Comparison of ENCODE assay signal across 8 cellular contexts in genomic region chr11:76151561-76152085, GRCh38. TPM values are rescaled to one million over a fixed set of nuclear protein-coding genes. Genes with fewer than 3 reads are reported as not detected.
DNase-seq lines count a peak whose midpoint lies in the region; ATAC-seq and TF ChIP-seq lines count a peak whose summit lies in the region.

No MANE protein-coding gene starts in this region.

- H3K4me1 ChIP-seq in CD4-positive, CD25-positive, alpha-beta regulatory T cell (ENCODE audit: control insufficient read depth, insufficient read depth, low read length, poor library complexity, severe bottlenecking), result peaks cover 11% of the 10 kb centered on the region
- H3K4me1 ChIP-seq in GM23338 (ENCODE audit: insufficient read depth) (peaks cover 10% of the 10 kb centered on the region), mesendoderm (ENCODE audit: control insufficient read depth, low read depth, low read length) (peaks cover 12% of the 10 kb centered on the region)

- peak overlapping the region in 3 of 4 donors; percentile 12 to 82 (median 19) for H3K4me3 Mint-ChIP-seq in CD4-positive, CD25-positive, alpha-beta regulatory T cell
- H3K4me3 Mint-ChIP-seq in GM23338 (peak overlapping the region; percentile 67), T-cell (peak overlapping the region; percentile 1 to 79 (median 35))

- peaks cover 0 to 25% (median 11%) of the 10 kb centered on the region in 4 donors for H3K4me1 Mint-ChIP-seq in CD4-positive, CD25-positive, alpha-beta regulatory T cell
- H3K4me1 Mint-ChIP-seq in GM23338 (peaks cover 14% of the 10 kb centered on the region), T-cell (peaks cover 20 to 25% (median 24%) of the 10 kb centered on the region in 3 donors)

- H3K9me3 Mint-ChIP-seq in CD4-positive, CD25-positive, alpha-beta regulatory T cell, result peaks cover 0 to 1% (median 0%) of the 10 kb centered on the region in 7 donors
- H3K9me3 Mint-ChIP-seq in GM23338, result no peaks in the 10 kb centered on the region
- H3K9me3 Mint-ChIP-seq in T-cell, result no peaks in the 10 kb centered on the region

- H3K27ac ChIP-seq in CD4-positive, CD25-positive, alpha-beta regulatory T cell (ENCODE audit: insufficient read depth, low read length, poor library complexity, severe bottlenecking), result no peak overlapping the region
- H3K27ac ChIP-seq in GM23338 (ENCODE audit: low read depth), result no peak overlapping the region
- no peak overlapping the region for H3K27ac ChIP-seq in mesendoderm (ENCODE audit: low read depth, low read length)

- H4K5ac ChIP-seq in mesendoderm (ENCODE audit: low read length), result no peak overlapping the region

- no peaks in the 10 kb centered on the region for H3K79me1 ChIP-seq in mesendoderm (ENCODE audit: low read length)

- H3K18ac ChIP-seq in mesendoderm (ENCODE audit: low read length), result no peak overlapping the region

- H3K9me2 ChIP-seq in GM23338 (ENCODE audit: insufficient read depth), result no peaks in the 10 kb centered on the region

- no peaks in the 10 kb centered on the region for H3K36me3 ChIP-seq in CD4-positive, CD25-positive, alpha-beta regulatory T cell (ENCODE audit: control insufficient read depth, insufficient read depth, low read length)
- H3K36me3 ChIP-seq in GM23338 (ENCODE audit: insufficient read depth) (no peaks in the 10 kb centered on the region), mesendoderm (ENCODE audit: control insufficient read depth, insufficient read depth, low read length) (no peaks in the 10 kb centered on the region)

- no peak overlapping the region for H2BK5ac ChIP-seq in mesendoderm (ENCODE audit: low read length)

- H3K56ac ChIP-seq in mesendoderm (ENCODE audit: low read length), result peak overlapping the region; percentile 59

- no peaks in the 10 kb centered on the region for H3K9me3 ChIP-seq in CD4-positive, CD25-positive, alpha-beta regulatory T cell (ENCODE audit: control insufficient read depth in 2 of 2, low read length in 2 of 2)

- H3K9ac ChIP-seq in mesendoderm (ENCODE audit: low read length), result peak overlapping the region; percentile 25

- peak overlapping the region; percentile 18 for H3K4me3 ChIP-seq in CD4-positive, CD25-positive, alpha-beta regulatory T cell (ENCODE audit: low read depth, low read length)
- peak overlapping the region; percentile 64; the same call in 1 of the 2 replicates for H3K4me3 ChIP-seq in GM23338
- H3K4me3 ChIP-seq in mesendoderm (ENCODE audit: low read length), result no peak overlapping the region

- no peaks in the 10 kb centered on the region for H3K79me2 ChIP-seq in GM23338 (replicated peaks; ENCODE audit: insufficient read depth)
- no peaks in the 10 kb centered on the region for H3K79me2 ChIP-seq in mesendoderm (ENCODE audit: control insufficient read depth, insufficient read depth, low read length)

- no peak overlapping the region for H2BK120ac ChIP-seq in mesendoderm (ENCODE audit: low read depth, low read length)

- no CpG with 5 or more reads among the region's 5 CpGs for WGBS in mesendoderm (ENCODE audit: extremely low coverage, insufficient coverage, low lambda C conversion rate)

- no peaks in the 10 kb centered on the region for H3F3A ChIP-seq in GM23338 (replicated peaks; ENCODE audit: low read depth)

- no peaks in the 10 kb centered on the region for H4K20me1 ChIP-seq in GM23338 (replicated peaks; ENCODE audit: insufficient read depth)

- CTCF ChIA-PET in T-cell (lab: Charles Lee), result interaction anchor here (0.7 to 2.8 kb wide), 6 partner anchors 15 to 335 kb away, joined by 3 to 29 read pairs (median 8); no protein-coding TSS in a partner anchor
- CTCF ChIA-PET in HEK293T (lab: Yijun Ruan, JAX), result interaction anchor here (0.5 to 1.6 kb wide), 25 partner anchors 9 to 350 kb away, joined by 3 to 35 read pairs (median 4); no protein-coding TSS in a partner anchor

- TF ChIP-seq CTCF in GM23338 (conservative IDR thresholded peaks at IDR 0.05; ENCODE audit: low read depth in 2 of 2), result no peak

- POLR2A ChIA-PET in T-cell (lab: Charles Lee), result no interaction called here
- POLR2A ChIA-PET in HEK293T (lab: Yijun Ruan, JAX), result interaction anchor here (1.3 kb wide), 1 partner anchor 254 kb away, joined by 5 read pairs; no protein-coding TSS in a partner anchor

- H3K36me3 Mint-ChIP-seq in CD4-positive, CD25-positive, alpha-beta regulatory T cell, result no peaks in the 10 kb centered on the region
- H3K36me3 Mint-ChIP-seq in GM23338 (ENCODE audit: low read depth) (no peaks in the 10 kb centered on the region; the same call in 2 of the 3 replicates), T-cell (no peaks in the 10 kb centered on the region)

- H2BK15ac ChIP-seq in mesendoderm (replicated peaks; ENCODE audit: low read depth), result no peak overlapping the region

- no peak overlapping the region for H3K4ac ChIP-seq in mesendoderm (ENCODE audit: low read depth, low read length)

- no peaks in the 10 kb centered on the region for H3K27me3 ChIP-seq in CD4-positive, CD25-positive, alpha-beta regulatory T cell (ENCODE audit: control insufficient read depth, insufficient read depth, low read length)
- H3K27me3 ChIP-seq in GM23338 (ENCODE audit: insufficient read depth) (peaks cover 13% of the 10 kb centered on the region; the same call in 1 of the 2 replicates), mesendoderm (ENCODE audit: insufficient read depth, low read length, poor library complexity) (no peaks in the 10 kb centered on the region)

- no peak for ATAC-seq in CD4-positive, CD25-positive, alpha-beta regulatory T cell (ENCODE audit: low read depth in 2 of 2)
- ATAC-seq in GM23338, result peak; percentile 17
- ATAC-seq in T-cell (replicated peaks in 1 of 4), result no peak
- ATAC-seq in HG02642 (IDR thresholded peaks at IDR 0.05; ENCODE audit: poor library complexity, unreplicated experiment), result no peak
- ATAC-seq in GM18868 (IDR thresholded peaks at IDR 0.05; ENCODE audit: unreplicated experiment), result no peak
- ATAC-seq in HG03565 (IDR thresholded peaks at IDR 0.05; ENCODE audit: unreplicated experiment), result no peak

- no peak overlapping the region for H4K8ac ChIP-seq in mesendoderm (ENCODE audit: low read depth, low read length)

- DNase-seq in CD4-positive, CD25-positive, alpha-beta regulatory T cell, result no peak
- DNase-seq in GM23338 (ENCODE audit: low spot score), result no peak
- DNase-seq in T-cell, result no peak
- no peak for DNase-seq in mesendoderm
- DNase-seq in HEK293T (ENCODE audit: extremely low spot score), result no peak

- H2AK5ac ChIP-seq in mesendoderm (ENCODE audit: low read length), result no peak overlapping the region

- peak overlapping the region; percentile 86; the same call in 1 of the 2 replicates for H3K4me2 ChIP-seq in GM23338
- H3K4me2 ChIP-seq in mesendoderm (ENCODE audit: low read length), result peak overlapping the region; percentile 2

- H3K27me3 Mint-ChIP-seq in CD4-positive, CD25-positive, alpha-beta regulatory T cell, result peaks cover 17% of the 10 kb centered on the region
- H3K27me3 Mint-ChIP-seq in GM23338 (ENCODE audit: insufficient read depth, low read depth, poor library complexity) (peaks cover 28% of the 10 kb centered on the region), T-cell (peaks cover 0 to 13% of the 10 kb centered on the region in 2 donors)

- H3K27ac Mint-ChIP-seq in CD4-positive, CD25-positive, alpha-beta regulatory T cell, result no peak overlapping the region
- H3K27ac Mint-ChIP-seq in GM23338, result peak overlapping the region; percentile 66; the same call in 1 of the 2 replicates
- H3K27ac Mint-ChIP-seq in T-cell, result no peak overlapping the region

- H2AFZ ChIP-seq in GM23338, result peak overlapping the region; percentile 99

- no peak overlapping the region for H3K23ac ChIP-seq in mesendoderm (ENCODE audit: low read length)

TF ChIP-seq in GM23338, 12 proteins besides CTCF, POLR2A, EP300 and RAD21 (continues in another document):
- TF ChIP-seq EZH2 (IDR thresholded peaks at IDR 0.05; ENCODE audit: low read depth, unreplicated experiment) (no peak), POLR2AphosphoS5 (IDR thresholded peaks at IDR 0.05; ENCODE audit: low read depth) (no peak), EZH2phosphoT487 (IDR thresholded peaks at IDR 0.05; ENCODE audit: unreplicated experiment) (no peak), STAT1 (IDR thresholded peaks at IDR 0.05; ENCODE audit: unreplicated experiment) (no peak), CREB1 (CRISPR knock-in tag; IDR thresholded peaks at IDR 0.05; ENCODE audit: low read depth) (no peak)

TF ChIP-seq in HEK293T, 16 proteins besides CTCF, POLR2A, EP300 and RAD21:
- TF ChIP-seq SP1 (IDR thresholded peaks at IDR 0.05), result no peak

RNA-seq across cellular contexts. Expression of gene WNT11, which starts 54.7 kb away (rescaled TPM):
- total RNA-seq in CD4-positive, CD25-positive, alpha-beta regulatory T cell, result not detected
- polyA plus RNA-seq in CD4-positive, CD25-positive, alpha-beta regulatory T cell, result 1 to 10 TPM in 1 of 4 donors, under 1 TPM in 1, not detected in 2; 0.43 to 1.2 TPM
- total RNA-seq in GM23338 (2014; rRNA removed; shearing (Covaris generic)), result 0.56 and 3.0 TPM in 2 replicates
- polyA plus RNA-seq in GM23338 (2016; fragmentation: Nextera tagmentation; extraction: Ambion mirVana), result 0.44 TPM in 1 of 2 replicates, not detected in the other
- 1 to 10 TPM in 1 of 5 donors, under 1 TPM in 3, not detected in 1; 0.47 to 1.3 (median 0.89) TPM for total RNA-seq in T-cell
- 0.14 TPM for polyA plus RNA-seq in mesendoderm (2013, experiment 1 of 2)
- 0.20 TPM for polyA plus RNA-seq in mesendoderm (2013, experiment 2 of 2)
